ENCODE assay signal across 23 cellular contexts in the genomic region with DNA sequence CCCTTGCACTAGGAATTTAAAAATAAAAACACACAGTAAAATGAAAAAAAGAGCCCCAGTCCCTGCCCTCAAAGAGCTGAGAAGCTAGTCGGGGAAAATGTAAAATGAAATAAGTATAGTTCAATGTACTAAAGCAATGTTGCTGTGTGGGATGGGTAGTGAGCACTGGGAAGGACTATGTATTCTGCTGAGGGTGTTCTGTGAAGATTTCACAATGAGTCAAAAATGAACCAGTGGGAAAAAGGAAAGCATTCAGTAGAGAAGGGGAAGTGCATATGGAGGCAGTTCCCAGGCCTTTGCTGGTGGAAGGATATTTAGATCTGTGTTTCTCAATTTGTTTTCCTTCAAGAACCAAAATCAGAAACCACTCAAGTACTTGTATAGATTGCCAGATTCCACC.
"Had no signal": no experiment of that assay in that cellular context is flagged by ENCODE, and none has a peak within 500 bp of the region (broad histone marks: within the 10 kb centered on the region; RNA-seq: fewer than 3 reads in every experiment).

No MANE protein-coding gene starts in this region.

- ATAC-seq: activated CD4-positive, alpha-beta T cell treated with anti-CD3 and anti-CD28 coated beads for 36 hours; activated CD8-positive, alpha-beta memory T cell treated with anti-CD3 and anti-CD28 coated beads, Interleukin-2, amount 10 ng/mL, durations not matched to agents 7 days and 5 days; Panc1; T-cell had no signal

- DNase-seq: activated CD4-positive, alpha-beta T cell treated with anti-CD3 and anti-CD28 coated beads for 36 hours; activated CD4-positive, alpha-beta T cell treated with anti-CD3 and anti-CD28 coated beads, Interleukin-2, amount 50 U/mL, for 4 hours; activated CD8-positive, alpha-beta memory T cell treated with anti-CD3 and anti-CD28 coated beads, Interleukin-2, amount 10 ng/mL, durations not matched to agents 7 days and 5 days; activated effector memory CD4-positive, alpha-beta T cell treated with Interleukin-2 at 50 U/mL for 16 hours; activated naive CD4-positive, alpha-beta T cell; activated T-cell treated with anti-CD3 and anti-CD28 coated beads, Interleukin-2, amount 50 U/mL, for 24 hours; aorta; central memory CD4-positive, alpha-beta T cell; KBM-7; NCI-H1105 treated with DMSO at 0.1 percent for 48 hours; NCI-H1436 treated with DMSO at 0.1 percent for 48 hours; NCI-H187; NCI-H2081; NCI-H446; NCI-H524; OCI-M1; Right ventricle myocardium superior; RPMI8226; T-cell; T-helper 2 cell; T1000; WERI-Rb-1 had no signal
